18 cellular contexts compared by ENCODE assay signal in the genomic region with DNA sequence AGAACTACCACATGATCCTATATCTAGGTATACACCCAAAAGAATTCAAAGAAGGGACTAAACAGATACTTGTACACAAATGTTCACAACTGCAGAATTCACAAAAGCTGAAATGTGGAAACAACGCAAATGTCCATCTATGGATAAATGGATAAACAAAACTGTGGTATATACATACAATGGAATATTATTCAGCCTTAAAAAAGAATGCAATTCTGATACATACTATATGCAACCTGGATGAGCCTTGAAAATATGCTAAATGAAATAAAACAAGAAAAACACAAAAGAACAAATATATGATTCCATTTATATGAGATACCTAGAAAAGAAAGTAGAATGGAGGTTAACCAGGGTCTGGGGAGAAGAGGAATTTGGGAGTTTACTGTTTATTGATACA.
"Had no signal": no experiment of that assay in that cellular context is flagged by ENCODE, and none has a peak within 500 bp of the region (broad histone marks: within the 10 kb centered on the region; RNA-seq: fewer than 3 reads in every experiment).

No MANE protein-coding gene starts in this region.

- ATAC-seq: gastrocnemius medialis, heart right ventricle, pancreas, right cardiac atrium had no signal

- H3K27ac Mint-ChIP-seq: nephron, type B pancreatic cell had no signal

- H3K4me3 ChIP-seq: esophagus muscularis mucosa, gastrocnemius medialis, heart right ventricle, pancreas had no signal

- H3K9me3 ChIP-seq: esophagus muscularis mucosa, gastrocnemius medialis, pancreas had no signal

- H3K4me3 Mint-ChIP-seq: naive B cell, nephron, type B pancreatic cell had no signal

- H3K27ac ChIP-seq: epithelial cell of prostate, esophagus muscularis mucosa, gastrocnemius medialis, heart right ventricle, pancreas had no signal

- H3K27me3 Mint-ChIP-seq: naive B cell, progenitor cell of endocrine pancreas, type B pancreatic cell had no signal

- DNase-seq: effector memory CD4-positive, alpha-beta T cell; gastrocnemius medialis; heart right ventricle; hypothalamus; kidney glomerular epithelial cell; mesendoderm; naive B cell; occipital lobe; pancreas; right cardiac atrium; small intestine; stimulated activated CD4-positive, alpha-beta T cell treated with anti-CD3 and anti-CD28 coated beads, Interleukin-12 subunit alpha, Interleukin-12 subunit beta, amount 100 ng/mL, for 4 hours; stimulated activated naive CD4-positive, alpha-beta T cell treated with Interleukin-2 at 50 U/mL for 16 hours had no signal

- H3K27me3 ChIP-seq: esophagus muscularis mucosa, gastrocnemius medialis, heart right ventricle, pancreas had no signal
